In genomic region chr1:110489406-110489805, GRCh38 we compare ENCODE assay signal across 25 cellular contexts. TPM values are rescaled to one million over a fixed set of nuclear protein-coding genes. Genes with fewer than 3 reads are reported as not detected.
"Had no signal": no experiment of that assay in that cellular context is flagged by ENCODE, and none has a peak within 500 bp of the region (broad histone marks: within the 10 kb centered on the region; RNA-seq: fewer than 3 reads in every experiment).

No MANE protein-coding gene starts in this region.

- H3K9me3 ChIP-seq: SK-N-SH had no signal

- H3K4me2 ChIP-seq: SK-N-SH had no signal

- FAIRE-seq: HepG2, RCC 7860 had no signal

- DNase-seq: IMR-90, Karpas-422, KG1, MM.1S, NCI-H1092 treated with DMSO at 0.1 percent for 48 hours, NCI-H1436, NCI-H187, NCI-H2029, NCI-H2081 treated with DMSO at 0.1 percent for 48 hours, NCI-H2171, NCI-H226, NCI-H446, NCI-H510A, NCI-H524 treated with DMSO at 0.1 percent for 48 hours, NCI-H774, OCI-M1, Right ventricle myocardium superior, RPMI8226, SK-N-SH, SW 1271 had no signal

- H3K9ac ChIP-seq: SK-N-SH had no signal

- H3K9me2 ChIP-seq: SK-N-SH had no signal

RNA-seq across cellular contexts. Expression of gene KCNA10, which starts 29.6 kb away (rescaled TPM):
- total RNA-seq: HepG2, HT1080, IMR-90, M059J, Right ventricle myocardium superior, SK-MEL-5 had no signal
- polyA plus RNA-seq: HepG2, IMR-90, SK-N-SH had no signal

RNA-seq across cellular contexts. Expression of gene PROK1, which starts 38.5 kb away (rescaled TPM):
- total RNA-seq: HepG2, HT1080, IMR-90, Right ventricle myocardium superior, SK-MEL-5 had no signal
- polyA plus RNA-seq: IMR-90, SK-N-SH had no signal
